8 cellular contexts compared by ENCODE assay signal in genomic region chr2:8682719-8683667, GRCh38. TPM values are rescaled to one million over a fixed set of nuclear protein-coding genes. Genes with fewer than 3 reads are reported as not detected.
A peak's percentile ranks its signal among the peaks of the same experiment; 100 is the strongest.
DNase-seq lines count a peak whose midpoint lies in the region; ATAC-seq, FAIRE-seq and TF ChIP-seq lines count a peak whose summit lies in the region.

No MANE protein-coding gene starts in this region.

- ATAC-seq in GM21619 (IDR thresholded peaks at IDR 0.05; ENCODE audit: unreplicated experiment): no peak

- FAIRE-seq in GM12891 (lab: Jason Lieb, UNC): no peak

- no peak for TF ChIP-seq POLR2A in GM12891 (IDR thresholded peaks at IDR 0.05; ENCODE audit: low read depth, low read length)

- DNase-seq in CD1c-positive myeloid dendritic cell (ENCODE audit: extremely low spot score) (peak; percentile 60), KG1 (lab: John Stamatoyannopoulos, UW) (peak; percentile 63), SK-N-MC (ENCODE audit: low read depth, low spot score) (no peak), astrocyte of the cerebellum (ENCODE audit: low read depth) (no peak), GM12891 (ENCODE audit: insufficient read length, low spot score) (no peak)

- in situ Hi-C loops in astrocyte of the cerebellum (cut with HindIII; ENCODE audit: low sequenced_read_pairs): loop anchor here (5.0 to 10.0 kb wide), 2 partner anchors 1268 to 1471 kb away; no protein-coding TSS in a partner anchor

- H3K9me3 ChIP-seq in SK-N-MC (ENCODE audit: low read depth, low read length): peaks cover 2% of the 10 kb centered on the region; the same call in 1 of the 2 replicates
- H3K9me3 ChIP-seq in iPS-18a (ENCODE audit: control insufficient read depth, low read depth, low read length): no peaks in the 10 kb centered on the region
- no peaks in the 10 kb centered on the region for H3K9me3 ChIP-seq in skeletal muscle satellite cell (replicated peaks; ENCODE audit: low read length)

- peak overlapping the region; percentile 93 for H3K4me2 ChIP-seq in skeletal muscle satellite cell (ENCODE audit: low read length)

- H3K27ac ChIP-seq in SK-N-MC (peak overlapping the region; percentile 95), iPS-18a (ENCODE audit: low read length) (no peak overlapping the region)

- H3K36me3 ChIP-seq in SK-N-MC (ENCODE audit: insufficient read depth, low read length) (peaks cover 28% of the 10 kb centered on the region), iPS-18a (ENCODE audit: control insufficient read depth, low read depth, low read length) (no peaks in the 10 kb centered on the region), skeletal muscle satellite cell (ENCODE audit: insufficient read depth, low read length) (peaks cover 3% of the 10 kb centered on the region)

- H3K9ac ChIP-seq in SK-N-MC (ENCODE audit: insufficient read length) (peak overlapping the region; percentile 98), iPS-18a (ENCODE audit: low read length) (peak overlapping the region; percentile 80), skeletal muscle satellite cell (ENCODE audit: low read depth, low read length) (peak overlapping the region; percentile 88)

- peak overlapping the region; percentile 92 for H3K4me3 ChIP-seq in SK-N-MC
- H3K4me3 ChIP-seq in astrocyte of the cerebellum (ENCODE audit: low read depth, low read length): peak overlapping the region; percentile 76
- peak overlapping the region; percentile 71 for H3K4me3 ChIP-seq in iPS-18a (ENCODE audit: low read length)
- H3K4me3 ChIP-seq in skeletal muscle satellite cell (ENCODE audit: low read length): peak overlapping the region; percentile 97

- peaks cover 22% of the 10 kb centered on the region for H3K4me1 ChIP-seq in iPS-18a (ENCODE audit: control insufficient read depth, low read depth, low read length)
- peaks cover 31% of the 10 kb centered on the region for H3K4me1 ChIP-seq in skeletal muscle satellite cell (ENCODE audit: control insufficient read depth, insufficient read depth, low read length)

- H3K27me3 ChIP-seq in iPS-18a (ENCODE audit: control insufficient read depth, insufficient read depth, low read length): peaks cover 17% of the 10 kb centered on the region
- no peaks in the 10 kb centered on the region for H3K27me3 ChIP-seq in skeletal muscle satellite cell (ENCODE audit: control insufficient read depth, insufficient read depth, low read length)

- TF ChIP-seq CTCF in astrocyte of the cerebellum (IDR thresholded peaks at IDR 0.05; ENCODE audit: low read depth, low read length, missing control alignments): no peak

TF ChIP-seq in GM12891, 5 proteins besides CTCF, POLR2A, EP300 and RAD21:
- TF ChIP-seq PAX5 (IDR thresholded peaks at IDR 0.05; ENCODE audit: insufficient read depth, low read length, severe bottlenecking) (no peak), POLR2AphosphoS5 (IDR thresholded peaks at IDR 0.05; ENCODE audit: low read depth, low read length) (no peak), POU2F2 (IDR thresholded peaks at IDR 0.05; ENCODE audit: low read depth, low read length) (no peak), SPI1 (IDR thresholded peaks at IDR 0.05; ENCODE audit: low read depth, low read length) (no peak), TAF1 (IDR thresholded peaks at IDR 0.05; ENCODE audit: low read depth, low read length) (no peak)

RNA-seq across cellular contexts. Expression of gene ID2, which starts 1.1 kb away (rescaled TPM):
- total RNA-seq in skeletal muscle satellite cell (2012; rRNA removed): 81.1 and 89.3 TPM in 2 replicates
- 22.0 TPM for polyA plus RNA-seq in GM12891 (2012; ENCODE audit: low read depth, missing spikeins)

Comparison
In these comparisons a context has a peak if more than half of its experiments do, and no peak if none do; other contexts are left out.
1. DNase-seq: peak in CD1c-positive myeloid dendritic cell (single experiment) and KG1 (single experiment); none in SK-N-MC (single experiment), astrocyte of the cerebellum (single experiment) and GM12891 (single experiment).
2. Peak in every context shown above with its lines, with median percentiles within 50 percentile points of each other: H3K4me3 ChIP-seq and H3K9ac ChIP-seq.